Comparison of ENCODE assay signal across 1 cellular context in genomic region chr5:88952344-88952743, GRCh38.
A peak's percentile ranks its signal among the peaks of the same experiment; 100 is the strongest.
TF ChIP-seq lines count a peak whose summit lies in the region.

No MANE protein-coding gene starts in this region.

TF ChIP-seq in HEK293, 187 proteins besides CTCF, POLR2A, EP300 and RAD21 (continued from another document):
- TF ChIP-seq PRDM2 (tag by site-specific recombination; IDR thresholded peaks at IDR 0.05; ENCODE audit: borderline replicate concordance) = no peak
- no peak for TF ChIP-seq PBX3 (CRISPR knock-in tag; IDR thresholded peaks at IDR 0.05)
- TF ChIP-seq ZBTB20 (tag by site-specific recombination; IDR thresholded peaks at IDR 0.05) = no peak
- no peak for TF ChIP-seq ZNF747 (tag by site-specific recombination; IDR thresholded peaks at IDR 0.05)
- no peak for TF ChIP-seq GLI2 (tag by site-specific recombination; IDR thresholded peaks at IDR 0.05; ENCODE audit: borderline replicate concordance, low read depth)
- TF ChIP-seq ZNF626 (tag by site-specific recombination; IDR thresholded peaks at IDR 0.05) = no peak
- TF ChIP-seq ZSCAN23 (tag by site-specific recombination; IDR thresholded peaks at IDR 0.05) = no peak
- no peak for TF ChIP-seq REST (tag by site-specific recombination; IDR thresholded peaks at IDR 0.05)
- TF ChIP-seq ZNF510 (tag by site-specific recombination; IDR thresholded peaks at IDR 0.05; ENCODE audit: insufficient replicate concordance) = no peak
- peak; percentile 8 for TF ChIP-seq ZNF529 (tag by site-specific recombination; IDR thresholded peaks at IDR 0.05; ENCODE audit: insufficient replicate concordance)
- no peak for TF ChIP-seq ZNF274 (IDR thresholded peaks at IDR 0.05; ENCODE audit: low read length)
- no peak for TF ChIP-seq ZNF274 (tag by site-specific recombination; IDR thresholded peaks at IDR 0.05; ENCODE audit: borderline replicate concordance)
- no peak for TF ChIP-seq HOXD13 (CRISPR knock-in tag; IDR thresholded peaks at IDR 0.05; ENCODE audit: borderline replicate concordance)
- TF ChIP-seq BCL11A (tag by site-specific recombination; IDR thresholded peaks at IDR 0.05; ENCODE audit: low read depth) = no peak
- peak; percentile 66; the same call in 1 of the 2 replicates for TF ChIP-seq ZNF561 (tag by site-specific recombination; IDR thresholded peaks at IDR 0.05; ENCODE audit: borderline replicate concordance)
- TF ChIP-seq TSHZ1 (tag by site-specific recombination; IDR thresholded peaks at IDR 0.05; ENCODE audit: borderline replicate concordance) = no peak
- peak; percentile 63 for TF ChIP-seq KLF10 (tag by site-specific recombination; IDR thresholded peaks at IDR 0.05)
- TF ChIP-seq ZNF404 (tag by site-specific recombination; IDR thresholded peaks at IDR 0.05) = no peak
- TF ChIP-seq ZNF394 (tag by site-specific recombination; IDR thresholded peaks at IDR 0.05; ENCODE audit: borderline replicate concordance) = no peak
- no peak for TF ChIP-seq ZNF148 (tag by site-specific recombination; IDR thresholded peaks at IDR 0.05; ENCODE audit: borderline replicate concordance)
- TF ChIP-seq ZNF140 (tag by site-specific recombination; IDR thresholded peaks at IDR 0.05) = no peak
- TF ChIP-seq ZNF449 (tag by site-specific recombination; IDR thresholded peaks at IDR 0.05) = no peak
